ENCODE assay signal across 9 cellular contexts in the genomic region with DNA sequence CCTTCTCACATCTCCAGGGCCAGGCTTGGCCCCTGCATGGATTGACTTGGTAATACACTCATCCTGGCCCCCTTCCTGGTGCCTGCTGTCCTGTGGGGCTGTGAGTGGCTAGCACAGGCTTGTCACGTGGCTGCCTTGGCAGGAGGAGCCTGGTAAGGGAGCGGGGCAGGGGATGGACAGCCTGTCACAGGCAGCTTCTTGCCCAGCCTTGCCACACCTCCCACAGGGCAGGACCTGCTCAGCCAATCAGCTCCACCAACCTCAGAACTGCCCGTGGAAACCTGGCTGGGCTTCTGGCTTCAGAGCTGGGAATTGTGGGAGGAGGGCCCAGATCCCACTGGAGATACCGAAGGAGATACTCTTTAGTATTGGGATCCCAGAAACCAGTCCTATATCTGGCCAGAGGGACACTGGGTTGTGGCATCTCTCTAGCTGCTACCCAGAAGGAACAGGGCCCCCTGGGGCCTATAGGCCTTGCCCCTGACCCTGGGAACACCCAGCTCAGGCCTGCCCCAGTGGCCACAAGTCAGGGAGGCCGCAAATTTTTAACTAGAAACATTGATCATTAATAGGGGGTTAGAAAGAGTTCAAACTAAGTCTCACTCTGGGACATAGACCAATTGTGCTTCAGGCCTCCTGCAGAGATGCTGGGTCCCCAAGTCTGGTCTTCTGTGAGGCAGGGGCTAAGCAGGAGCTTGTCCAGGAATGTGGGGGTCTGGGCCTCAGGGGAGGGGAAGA. TPM values are rescaled to one million over a fixed set of nuclear protein-coding genes. Genes with fewer than 3 reads are reported as not detected.
A peak's percentile ranks its signal among the peaks of the same experiment; 100 is the strongest.
DNase-seq lines count a peak whose midpoint lies in the region; ATAC-seq and TF ChIP-seq lines count a peak whose summit lies in the region.
"Had no signal": no experiment of that assay in that cellular context is flagged by ENCODE, and none has a peak within 500 bp of the region (broad histone marks: within the 10 kb centered on the region; RNA-seq: fewer than 3 reads in every experiment).

A gene (plus strand): TSS at position 330 of the 738 bp plus-strand sequence. CDS start 315 bp downstream, at position 645.

- no peaks in the 10 kb centered on the region for H3K36me3 ChIP-seq in suprapubic skin

- peaks cover 15% of the 10 kb centered on the region for H3K4me1 ChIP-seq in suprapubic skin

- peak within 1 kb of the TSS; percentile 32 for H3K27ac ChIP-seq in suprapubic skin

- H3K27me3 Mint-ChIP-seq in brain, result no peaks in the 10 kb centered on the region
- peaks cover 2% of the 10 kb centered on the region for H3K27me3 Mint-ChIP-seq in activated T-helper 2 cell treated with anti-CD3 and anti-CD28 coated beads, Interferon-gamma antibody, Interleukin-2, Interleukin-4, amounts not matched to agents 10 μg/mL and 5 μg/mL and 100 μg/mL, durations not matched to agents 14 hours and 24 hours and 36 hours (ENCODE audit: low read depth)

- H3K4me3 Mint-ChIP-seq in brain, result peak within 1 kb of the TSS in 3 of 5 experiments; percentile 10 to 71 (median 49)
- no peak within 1 kb of the TSS for H3K4me3 Mint-ChIP-seq in activated T-helper 2 cell treated with anti-CD3 and anti-CD28 coated beads, Interferon-gamma antibody, Interleukin-2, Interleukin-4, amounts not matched to agents 10 μg/mL and 5 μg/mL and 100 μg/mL, durations not matched to agents 14 hours and 24 hours and 36 hours (ENCODE audit: low read depth)
- H3K4me3 Mint-ChIP-seq: dendritic cell treated with granulocyte-macrophage colony-stimulating factor and Interleukin-4, amounts not matched to agents 40 ng/mL and 50 ng/mL, for 4 days had no signal

- no peak within 1 kb of the TSS for H3K4me3 ChIP-seq in suprapubic skin

- TF ChIP-seq EP300 in suprapubic skin (IDR thresholded peaks at IDR 0.05), result no peak

- DNase-seq in ELF-1 (ENCODE audit: low read depth, low spot score), result peak; percentile 63
- peak; percentile 47 for DNase-seq in HS-27A (ENCODE audit: low read depth)
- peak; percentile 76 for DNase-seq in iPS-NIHi7 (ENCODE audit: extremely low spot score)
- no peak for DNase-seq in suprapubic skin (ENCODE audit: low spot score in 2 of 2)
- DNase-seq in SIG-M5 (lab: John Stamatoyannopoulos, UW), result no peak
- DNase-seq in activated T-helper 2 cell treated with anti-CD3 and anti-CD28 coated beads, Interferon-gamma antibody, Interleukin-2, Interleukin-4, amounts not matched to agents 10 μg/mL and 5 μg/mL and 100 μg/mL, durations not matched to agents 14 hours and 24 hours and 36 hours (ENCODE audit: low spot score), result no peak

- 41% methylated on average over 5 of the region's 5 CpGs for WGBS in suprapubic skin

- H3K36me3 Mint-ChIP-seq in brain, result no peaks in the 10 kb centered on the region
- no peaks in the 10 kb centered on the region for H3K36me3 Mint-ChIP-seq in activated T-helper 2 cell treated with anti-CD3 and anti-CD28 coated beads, Interferon-gamma antibody, Interleukin-2, Interleukin-4, amounts not matched to agents 10 μg/mL and 5 μg/mL and 100 μg/mL, durations not matched to agents 14 hours and 24 hours and 36 hours (ENCODE audit: low read depth)

- no peak for ATAC-seq in GM19035 (IDR thresholded peaks at IDR 0.05; ENCODE audit: unreplicated experiment)

- H3K4me1 Mint-ChIP-seq in brain, result peaks cover 10% of the 10 kb centered on the region
- H3K4me1 Mint-ChIP-seq in activated T-helper 2 cell treated with anti-CD3 and anti-CD28 coated beads, Interferon-gamma antibody, Interleukin-2, Interleukin-4, amounts not matched to agents 10 μg/mL and 5 μg/mL and 100 μg/mL, durations not matched to agents 14 hours and 24 hours and 36 hours (ENCODE audit: low read depth), result no peaks in the 10 kb centered on the region

- no peaks in the 10 kb centered on the region for H3K27me3 ChIP-seq in suprapubic skin

- no peaks in the 10 kb centered on the region for H3K9me3 ChIP-seq in suprapubic skin

- H3K27ac Mint-ChIP-seq in brain, result peak within 1 kb of the TSS; percentile 54 to 83 (median 73)
- H3K27ac Mint-ChIP-seq in activated T-helper 2 cell treated with anti-CD3 and anti-CD28 coated beads, Interferon-gamma antibody, Interleukin-2, Interleukin-4, amounts not matched to agents 10 μg/mL and 5 μg/mL and 100 μg/mL, durations not matched to agents 14 hours and 24 hours and 36 hours, result no peak within 1 kb of the TSS
- H3K27ac Mint-ChIP-seq: dendritic cell treated with granulocyte-macrophage colony-stimulating factor and Interleukin-4, amounts not matched to agents 40 ng/mL and 50 ng/mL, for 4 days had no signal

- no peak for TF ChIP-seq CTCF in brain (conservative IDR thresholded peaks at IDR 0.05)
- TF ChIP-seq CTCF in suprapubic skin (IDR thresholded peaks at IDR 0.05), result no peak

- no peaks in the 10 kb centered on the region for H3K9me3 Mint-ChIP-seq in brain
- no peaks in the 10 kb centered on the region for H3K9me3 Mint-ChIP-seq in activated T-helper 2 cell treated with anti-CD3 and anti-CD28 coated beads, Interferon-gamma antibody, Interleukin-2, Interleukin-4, amounts not matched to agents 10 μg/mL and 5 μg/mL and 100 μg/mL, durations not matched to agents 14 hours and 24 hours and 36 hours
- H3K9me3 Mint-ChIP-seq: dendritic cell treated with granulocyte-macrophage colony-stimulating factor and Interleukin-4, amounts not matched to agents 40 ng/mL and 50 ng/mL, for 4 days had no signal

- intact Hi-C loops in activated T-helper 2 cell treated with anti-CD3 and anti-CD28 coated beads, Interferon-gamma antibody, Interleukin-2, Interleukin-4, amounts not matched to agents 10 μg/mL and 5 μg/mL and 100 μg/mL, durations not matched to agents 14 hours and 24 hours and 36 hours (cut with micrococcal nuclease), result no loop called here

- no peak for TF ChIP-seq POLR2A in suprapubic skin (IDR thresholded peaks at IDR 0.05)

RNA-seq across cellular contexts. Expression of the gene that starts here (rescaled TPM):
- polyA plus RNA-seq in brain (ENCODE audit: insufficient read depth, low read depth, low replicate concordance), result 1.4 TPM
- 1 to 10 TPM in 3 of 4 donors, under 1 TPM in 1; 0.80 to 6.2 (median 4.0) TPM for total RNA-seq in suprapubic skin
- not detected in 2 replicates for total RNA-seq in activated T-helper 2 cell treated with anti-CD3 and anti-CD28 coated beads, Interferon-gamma antibody, Interleukin-2, Interleukin-4, amounts not matched to agents 10 μg/mL and 5 μg/mL and 100 μg/mL, durations not matched to agents 14 hours and 24 hours and 36 hours

Comparison
In these comparisons a context has a peak if more than half of its experiments do, and no peak if none do; other contexts are left out.
1. DNase-seq: peak in ELF-1 (single experiment), HS-27A (single experiment) and iPS-NIHi7 (single experiment); none in suprapubic skin (0 of 2), SIG-M5 (single experiment) and activated T-helper 2 cell treated with anti-CD3 and anti-CD28 coated beads, Interferon-gamma antibody, Interleukin-2, Interleukin-4, amounts not matched to agents 10 μg/mL and 5 μg/mL and 100 μg/mL, durations not matched to agents 14 hours and 24 hours and 36 hours (single experiment).